ENCODE assay signal across 8 cellular contexts in the genomic region with DNA sequence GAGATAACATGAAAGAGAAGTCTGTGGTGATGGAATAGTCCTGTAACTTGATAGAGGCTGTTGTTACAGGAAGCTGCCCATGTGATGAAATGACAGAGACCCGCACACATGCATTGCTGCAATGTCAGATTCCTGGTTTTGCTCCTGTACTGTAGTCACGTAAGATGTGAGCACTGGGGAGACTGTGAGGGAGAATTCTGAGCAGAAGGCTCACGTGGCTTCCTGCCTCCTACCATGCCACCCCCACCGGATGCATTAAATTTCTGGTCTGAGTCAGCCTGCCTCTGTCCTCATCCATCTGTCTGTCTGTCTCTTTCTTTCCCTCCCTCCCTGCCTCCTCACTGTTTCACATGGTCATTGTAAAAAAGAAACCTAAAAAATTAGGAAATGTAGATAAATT. TPM values are rescaled to one million over a fixed set of nuclear protein-coding genes. Genes with fewer than 3 reads are reported as not detected.
DNase-seq lines count a peak whose midpoint lies in the region; ATAC-seq and TF ChIP-seq lines count a peak whose summit lies in the region.
"Not testable (repeated sequence)": the region's sequence is repeated elsewhere in the genome, so short reads cannot be mapped to it uniquely, and the experiment has no call there.

No MANE protein-coding gene starts in this region.

- H2AFZ ChIP-seq in DND-41 (ENCODE audit: low read depth, low read length): not testable (repeated sequence)

- not testable (repeated sequence) for H3K36me3 Mint-ChIP-seq in activated T-helper 17 cell treated with anti-CD3 and anti-CD28 coated beads, Interleukin-2, amount 50 U/mL, for 72 hours (ENCODE audit: low read depth); natural killer cell

- not testable (repeated sequence) for H3K4me1 Mint-ChIP-seq in activated T-helper 17 cell treated with anti-CD3 and anti-CD28 coated beads, Interleukin-2, amount 50 U/mL, for 72 hours; natural killer cell

- not testable (repeated sequence) for H3K27ac Mint-ChIP-seq in activated T-helper 17 cell treated with anti-CD3 and anti-CD28 coated beads, Interleukin-2, amount 50 U/mL, for 72 hours; natural killer cell

- H3K4me3 ChIP-seq in DND-41 (ENCODE audit: low read depth in 1 of 2, low read length in 2 of 2): not testable (repeated sequence)

- H3K36me3 ChIP-seq in DND-41 (ENCODE audit: insufficient read depth, low read length): not testable (repeated sequence)

- H3K9me3 ChIP-seq in DND-41 (ENCODE audit: insufficient read depth, low read length, severe bottlenecking): not testable (repeated sequence)

- not testable (repeated sequence) for H3K9ac ChIP-seq in DND-41 (ENCODE audit: low read depth, low read length)

- not testable (repeated sequence) for H3K4me1 ChIP-seq in DND-41 (ENCODE audit: insufficient read depth, low read length)

- not testable (repeated sequence) for H3K27me3 Mint-ChIP-seq in activated T-helper 17 cell treated with anti-CD3 and anti-CD28 coated beads, Interleukin-2, amount 50 U/mL, for 72 hours; natural killer cell (ENCODE audit: low read depth in 2 of 2)

- not testable (repeated sequence) for H4K20me1 ChIP-seq in DND-41 (ENCODE audit: insufficient read depth, low read length)

- ATAC-seq in DND-41 (ENCODE audit: insufficient read depth, low read depth): peak; percentile 88
- peak; percentile 92 for ATAC-seq in GM19035 (IDR thresholded peaks at IDR 0.05; ENCODE audit: unreplicated experiment)
- ATAC-seq in GM21515 (IDR thresholded peaks at IDR 0.05; ENCODE audit: unreplicated experiment): peak; percentile 95
- ATAC-seq in HG02763 (IDR thresholded peaks at IDR 0.05; ENCODE audit: unreplicated experiment): peak; percentile 97
- peak; percentile 98 for ATAC-seq in HG03103 (IDR thresholded peaks at IDR 0.05; ENCODE audit: low read depth, unreplicated experiment)
- peak; percentile 91 for ATAC-seq in HG03565 (IDR thresholded peaks at IDR 0.05; ENCODE audit: unreplicated experiment)
- peak; percentile 91 for ATAC-seq in activated T-helper 17 cell treated with anti-CD3 and anti-CD28 coated beads, Interleukin-2, amount 50 U/mL, for 72 hours (replicated peaks)
- peak; percentile 84 to 98 (median 98) for ATAC-seq in natural killer cell

- DNase-seq in DND-41, natural killer cell: not testable (repeated sequence)

- TF ChIP-seq CTCF in DND-41 (IDR thresholded peaks at IDR 0.05; ENCODE audit: borderline replicate concordance, extremely low read depth, low read length, poor library complexity, severe bottlenecking); natural killer cell (IDR thresholded peaks at IDR 0.05): not testable (repeated sequence)

- not testable (repeated sequence) for H3K27me3 ChIP-seq in DND-41 (ENCODE audit: insufficient read depth, low read length, poor library complexity)

- H3K4me2 ChIP-seq in DND-41 (ENCODE audit: insufficient read depth, low read length): not testable (repeated sequence)

- H3K79me2 ChIP-seq in DND-41 (ENCODE audit: insufficient read depth, low read length): not testable (repeated sequence)

- H3K9me3 Mint-ChIP-seq in activated T-helper 17 cell treated with anti-CD3 and anti-CD28 coated beads, Interleukin-2, amount 50 U/mL, for 72 hours; natural killer cell: not testable (repeated sequence)

- not testable (repeated sequence) for H3K27ac ChIP-seq in DND-41 (ENCODE audit: low read length)

- H3K4me3 Mint-ChIP-seq in activated T-helper 17 cell treated with anti-CD3 and anti-CD28 coated beads, Interleukin-2, amount 50 U/mL, for 72 hours; natural killer cell: not testable (repeated sequence)

- intact Hi-C loops in natural killer cell (cut with micrococcal nuclease): not testable (repeated sequence)

RNA-seq across cellular contexts. Expression of gene LIMS3, which starts 2.3 kb away (rescaled TPM):
- 1 to 10 TPM in 1 of 2 donors, under 1 TPM in 1; 0.65 to 2.8 TPM for total RNA-seq in activated T-helper 17 cell treated with anti-CD3 and anti-CD28 coated beads, Interleukin-2, amount 50 U/mL, for 72 hours
- under 1 TPM; 0.31 to 0.48 (median 0.33) TPM for total RNA-seq in natural killer cell
